10 cellular contexts compared by ENCODE assay signal in the genomic region with DNA sequence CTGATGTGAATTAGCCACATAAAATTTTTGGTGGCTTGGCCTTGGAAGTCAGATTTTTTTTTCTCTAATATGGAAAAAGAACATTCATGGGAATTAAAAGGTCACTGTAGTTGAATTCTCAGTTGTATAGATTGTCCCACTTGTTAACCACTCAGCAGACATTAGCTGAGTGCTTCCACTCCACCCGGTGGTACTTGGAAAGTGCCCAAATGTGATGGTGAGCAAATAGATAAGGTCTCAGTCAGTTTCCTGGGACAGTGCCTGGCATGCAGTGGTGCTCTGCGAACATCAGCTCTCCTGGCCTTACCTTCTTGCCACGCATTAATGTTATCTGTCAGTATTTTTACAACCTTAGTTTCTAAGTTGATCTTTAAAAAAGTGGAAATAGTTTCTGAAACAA. TPM values are rescaled to one million over a fixed set of nuclear protein-coding genes. Genes with fewer than 3 reads are reported as not detected.
DNase-seq lines count a peak whose midpoint lies in the region; ATAC-seq, FAIRE-seq and TF ChIP-seq lines count a peak whose summit lies in the region.
"Had no signal": no experiment of that assay in that cellular context is flagged by ENCODE, and none has a peak within 500 bp of the region (broad histone marks: within the 10 kb centered on the region; RNA-seq: fewer than 3 reads in every experiment).

No MANE protein-coding gene starts in this region.

- no peak for FAIRE-seq in small intestine (lab: Jason Lieb, UNC)

- 7 to 37% (median 23%) methylated on average over 3 of the region's 3 CpGs for WGBS in small intestine, 3 donors

- TF ChIP-seq POLR2A in vagina (IDR thresholded peaks at IDR 0.05) = no peak

- H3K9me3 ChIP-seq in RWPE2 (ENCODE audit: severe bottlenecking) (no peaks in the 10 kb centered on the region), small intestine (ENCODE audit: control insufficient read depth, low read depth) (no peaks in the 10 kb centered on the region), vagina (no peaks in the 10 kb centered on the region)

- ATAC-seq in RWPE2 (ENCODE audit: low read depth) (no peak), Right ventricle myocardium superior (ENCODE audit: poor library complexity) (peak; percentile 55), GM18511 (IDR thresholded peaks at IDR 0.05; ENCODE audit: unreplicated experiment) (no peak)

- no peaks in the 10 kb centered on the region for H3K27me3 ChIP-seq in RWPE2 (ENCODE audit: insufficient read depth, poor library complexity, severe bottlenecking)
- no peaks in the 10 kb centered on the region for H3K27me3 ChIP-seq in small intestine (ENCODE audit: control insufficient read depth in 2 of 2, insufficient read depth in 2 of 2, low read length in 2 of 2)
- no peaks in the 10 kb centered on the region for H3K27me3 ChIP-seq in vagina

- peak; percentile 41 for DNase-seq in DMS 273 (lab: John Stamatoyannopoulos, UW; ENCODE audit: unreplicated experiment)
- DNase-seq in DMS 273 treated with DMSO at 0.1 percent for 48 hours (lab: John Stamatoyannopoulos, UW) = no peak
- DNase-seq in RWPE2 (ENCODE audit: low spot score) = no peak
- peak; percentile 49 for DNase-seq in Right ventricle myocardium superior
- peak; percentile 21 for DNase-seq in small intestine
- no peak for DNase-seq in vagina (ENCODE audit: extremely low spot score in 2 of 2)
- DNase-seq in stimulated activated CD8-positive, alpha-beta memory T cell treated with anti-CD3 and anti-CD28 coated beads, Interleukin-4, amount 100 ng/mL, for 48 hours = no peak
- DNase-seq: 8988T; activated naive CD8-positive, alpha-beta T cell treated with anti-CD3 and anti-CD28 coated beads, Interleukin-2, amount 10 ng/mL, durations not matched to agents 7 days and 5 days had no signal

- intact Hi-C loops in Right ventricle myocardium superior (cut with DNase I) = no loop called here
- intact Hi-C loops in vagina (cut with DNase I) = no loop called here

- H3K27ac ChIP-seq in RWPE2 (ENCODE audit: poor library complexity, severe bottlenecking) (peak overlapping the region; percentile 52), small intestine (ENCODE audit: low read depth in 1 of 2, low read length in 1 of 2) (no peak overlapping the region), vagina (no peak overlapping the region)

- H3K36me3 ChIP-seq in RWPE2 (ENCODE audit: low read depth) = peaks cover 21% of the 10 kb centered on the region
- H3K36me3 ChIP-seq in small intestine (ENCODE audit: control insufficient read depth in 2 of 2, insufficient read depth in 2 of 2, low read length in 2 of 2) = peaks cover 3 to 4% of the 10 kb centered on the region in 2 donors
- H3K36me3 ChIP-seq in vagina = peaks cover 0 to 5% of the 10 kb centered on the region in 2 donors

- peaks cover 13% of the 10 kb centered on the region for H3K4me1 ChIP-seq in RWPE2 (ENCODE audit: insufficient read depth, poor library complexity, severe bottlenecking)
- H3K4me1 ChIP-seq in small intestine (ENCODE audit: control insufficient read depth in 2 of 2, insufficient read depth in 1 of 2, low read depth in 1 of 2, low read length in 1 of 2) = peaks cover 7 to 18% of the 10 kb centered on the region in 2 donors
- peaks cover 75% of the 10 kb centered on the region for H3K4me1 ChIP-seq in vagina

- H3K4me3 ChIP-seq in RWPE2 (ENCODE audit: severe bottlenecking) = peak overlapping the region; percentile 71
- peak overlapping the region in 1 of 2 donors; percentile 99 for H3K4me3 ChIP-seq in small intestine (ENCODE audit: low read depth in 1 of 2, low read length in 2 of 2)
- H3K4me3 ChIP-seq in vagina = peak overlapping the region in 1 of 2 donors; percentile 97

- no peak for TF ChIP-seq CTCF in RWPE2 (IDR thresholded peaks at IDR 0.05; ENCODE audit: poor library complexity, severe bottlenecking)
- TF ChIP-seq CTCF in vagina (IDR thresholded peaks at IDR 0.05) = no peak

RNA-seq across cellular contexts. Expression of a gene that starts 1.4 kb away (rescaled TPM):
- total RNA-seq in Right ventricle myocardium superior (767 TPM), vagina (188 TPM)
- polyA plus RNA-seq in small intestine = 1,000 to 10,000 TPM in 1 of 3 donors, 100 to 1,000 TPM in 2; 479 to 1,460 (median 744) TPM

RNA-seq across cellular contexts. Expression of a gene that starts 1.6 kb away (rescaled TPM):
- total RNA-seq in Right ventricle myocardium superior = 6.9 TPM
- 10 to 100 TPM in 1 of 3 donors, 1 to 10 TPM in 2; 7.0 to 12.7 (median 7.3) TPM for polyA plus RNA-seq in small intestine
- total RNA-seq in vagina = 4.7 TPM

RNA-seq across cellular contexts. Expression of a gene that starts 28.9 kb away (rescaled TPM):
- 10.4 TPM for total RNA-seq in Right ventricle myocardium superior
- 1 to 10 TPM; 3.4 to 5.4 (median 3.8) TPM for polyA plus RNA-seq in small intestine
- total RNA-seq in vagina = 9.8 TPM

Comparison
In these comparisons a context has a peak if more than half of its experiments do, and no peak if none do; other contexts are left out.
1. DNase-seq: peak in DMS 273 (single experiment), Right ventricle myocardium superior (single experiment) and small intestine (single experiment); none in DMS 273 treated with DMSO at 0.1 percent for 48 hours (single experiment), RWPE2 (single experiment), vagina (0 of 2) and stimulated activated CD8-positive, alpha-beta memory T cell treated with anti-CD3 and anti-CD28 coated beads, Interleukin-4, amount 100 ng/mL, for 48 hours (single experiment).